Comparison of ENCODE assay signal across 12 cellular contexts in the genomic region with DNA sequence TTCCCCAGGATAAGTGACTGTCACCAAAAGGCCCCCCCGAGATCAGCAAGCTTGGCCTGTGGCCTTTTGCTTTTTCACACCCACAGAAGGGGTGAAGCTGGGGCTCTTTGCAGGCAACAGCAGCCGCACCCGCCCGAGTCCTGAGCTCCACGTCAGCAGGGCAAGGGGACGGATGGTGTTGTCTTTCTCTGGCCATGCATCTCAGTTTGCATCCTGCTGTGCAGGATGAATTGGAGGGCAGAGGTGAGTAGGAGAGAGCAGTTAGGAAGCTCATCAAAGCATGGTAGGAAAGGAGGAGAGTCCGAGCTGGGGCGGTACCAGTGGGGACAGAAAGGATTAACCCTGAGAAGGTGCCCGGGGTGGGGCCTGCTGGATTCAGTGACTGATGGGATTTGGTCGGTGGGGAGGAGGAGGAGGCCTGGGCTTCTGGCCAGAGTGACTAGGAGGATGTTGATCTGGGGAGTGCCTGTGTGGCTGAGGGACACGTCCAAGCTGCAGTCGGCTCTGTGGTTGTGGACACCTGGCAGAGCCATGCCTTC. TPM values are rescaled to one million over a fixed set of nuclear protein-coding genes. Genes with fewer than 3 reads are reported as not detected.
DNase-seq lines count a peak whose midpoint lies in the region; ATAC-seq and TF ChIP-seq lines count a peak whose summit lies in the region.
"Had no signal": no experiment of that assay in that cellular context is flagged by ENCODE, and none has a peak within 500 bp of the region (broad histone marks: within the 10 kb centered on the region; RNA-seq: fewer than 3 reads in every experiment).

No MANE protein-coding gene starts in this region.

- H3K9ac ChIP-seq in subcutaneous abdominal adipose tissue (ENCODE audit: low read length in 5 of 5) = no peak overlapping the region

- H3K4me1 ChIP-seq in subcutaneous abdominal adipose tissue (ENCODE audit: control insufficient read depth in 5 of 5, insufficient read depth in 5 of 5, low read length in 5 of 5) = peaks cover 5 to 41% (median 27%) of the 10 kb centered on the region in 5 donors
- H3K4me1 ChIP-seq: adrenal gland had no signal

- H3K4me3 ChIP-seq in subcutaneous abdominal adipose tissue (ENCODE audit: low read depth in 1 of 5, low read length in 5 of 5) = peak overlapping the region in 3 of 5 donors; percentile 4 to 39 (median 15)
- H3K4me3 ChIP-seq: adrenal gland had no signal

- no peak for TF ChIP-seq CTCF in glutamatergic neuron (IDR thresholded peaks at IDR 0.05; ENCODE audit: partially characterized antibody, unreplicated experiment)

- H3K27ac ChIP-seq in subcutaneous abdominal adipose tissue (ENCODE audit: low read depth, low read length) = no peak overlapping the region
- H3K27ac ChIP-seq: adrenal gland had no signal

- H3K4me1 Mint-ChIP-seq in activated T-cell treated with anti-CD3 and anti-CD28 coated beads, Interleukin-2, amount 50 U/mL, for 4 hours (ENCODE audit: low read depth) = peaks cover 12% of the 10 kb centered on the region
- H3K4me1 Mint-ChIP-seq in glutamatergic neuron (ENCODE audit: low read depth, unreplicated experiment) = peaks cover 44% of the 10 kb centered on the region

- DNase-seq in activated T-cell treated with anti-CD3 and anti-CD28 coated beads, Interleukin-2, amount 50 U/mL, for 4 hours = no peak
- no peak for DNase-seq in activated T-cell treated with anti-CD3 and anti-CD28 coated beads, Interleukin-2, amount 50 U/mL, for 1 hour
- DNase-seq in SHP77 (lab: John Stamatoyannopoulos, UW) = peak; percentile 87 to 92
- peak; percentile 38 for DNase-seq in glutamatergic neuron
- no peak for DNase-seq in GM03348 (ENCODE audit: low spot score)
- no peak for DNase-seq in DMS53 (lab: John Stamatoyannopoulos, UW)
- no peak for DNase-seq in NCI-H2081 treated with DMSO at 0.1 percent for 48 hours (lab: John Stamatoyannopoulos, UW)
- DNase-seq: adrenal gland, foreskin fibroblast, MV-4-11 had no signal

- no peaks in the 10 kb centered on the region for H3K36me3 ChIP-seq in subcutaneous abdominal adipose tissue (ENCODE audit: control insufficient read depth in 5 of 5, insufficient read depth in 5 of 5, low read length in 5 of 5)
- H3K36me3 ChIP-seq: adrenal gland had no signal

- no peaks in the 10 kb centered on the region for H3K9me3 Mint-ChIP-seq in activated T-cell treated with anti-CD3 and anti-CD28 coated beads, Interleukin-2, amount 50 U/mL, for 4 hours
- peaks cover 5% of the 10 kb centered on the region for H3K9me3 Mint-ChIP-seq in glutamatergic neuron (ENCODE audit: unreplicated experiment)

- peak overlapping the region; percentile 43 for H3K27ac Mint-ChIP-seq in glutamatergic neuron (ENCODE audit: unreplicated experiment)

- H3K36me3 Mint-ChIP-seq in activated T-cell treated with anti-CD3 and anti-CD28 coated beads, Interleukin-2, amount 50 U/mL, for 4 hours (ENCODE audit: insufficient read depth) = no peaks in the 10 kb centered on the region
- no peaks in the 10 kb centered on the region for H3K36me3 Mint-ChIP-seq in glutamatergic neuron (ENCODE audit: unreplicated experiment)

- peaks cover 25% of the 10 kb centered on the region for H3K27me3 Mint-ChIP-seq in activated T-cell treated with anti-CD3 and anti-CD28 coated beads, Interleukin-2, amount 50 U/mL, for 4 hours (ENCODE audit: low read depth)
- peaks cover 11% of the 10 kb centered on the region for H3K27me3 Mint-ChIP-seq in glutamatergic neuron (ENCODE audit: unreplicated experiment)

- peak overlapping the region; percentile 53 for H3K4me3 Mint-ChIP-seq in activated T-cell treated with anti-CD3 and anti-CD28 coated beads, Interleukin-2, amount 50 U/mL, for 4 hours
- H3K4me3 Mint-ChIP-seq in glutamatergic neuron (ENCODE audit: unreplicated experiment) = peak overlapping the region; percentile 40

- peaks cover 0 to 22% (median 12%) of the 10 kb centered on the region in 5 donors for H3K27me3 ChIP-seq in subcutaneous abdominal adipose tissue (ENCODE audit: control insufficient read depth in 5 of 5, insufficient read depth in 4 of 5, low read length in 5 of 5)

- H3K9me3 ChIP-seq in subcutaneous abdominal adipose tissue (ENCODE audit: control insufficient read depth in 5 of 5, low read length in 5 of 5) = no peaks in the 10 kb centered on the region
- H3K9me3 ChIP-seq: adrenal gland had no signal

- no peak for ATAC-seq in activated T-cell treated with anti-CD3 and anti-CD28 coated beads, Interleukin-2, amount 50 U/mL, for 4 hours

RNA-seq across cellular contexts. Expression of gene FAM83F, which starts 14.5 kb away (rescaled TPM):
- total RNA-seq in activated T-cell treated with anti-CD3 and anti-CD28 coated beads, Interleukin-2, amount 50 U/mL, for 4 hours = 1 to 10 TPM; 1.4 to 2.1 (median 2.0) TPM
- 1.1 TPM for total RNA-seq in glutamatergic neuron (ENCODE audit: unreplicated experiment)
- total RNA-seq: pulmonary artery endothelial cell had no signal

RNA-seq across cellular contexts. Expression of gene TMA7B, which starts 49.1 kb away (rescaled TPM):
- under 1 TPM; 0.61 to 0.92 (median 0.76) TPM for total RNA-seq in activated T-cell treated with anti-CD3 and anti-CD28 coated beads, Interleukin-2, amount 50 U/mL, for 4 hours
- not detected for total RNA-seq in glutamatergic neuron (ENCODE audit: unreplicated experiment)
- total RNA-seq: adrenal gland, pulmonary artery endothelial cell had no signal

Comparison
In these comparisons a context has a peak if more than half of its experiments do, and no peak if none do; other contexts are left out.
1. DNase-seq: peak in SHP77 (2 of 2) and glutamatergic neuron (single experiment); none in activated T-cell treated with anti-CD3 and anti-CD28 coated beads, Interleukin-2, amount 50 U/mL, for 4 hours (single experiment), activated T-cell treated with anti-CD3 and anti-CD28 coated beads, Interleukin-2, amount 50 U/mL, for 1 hour (single experiment), GM03348 (single experiment), DMS53 (single experiment) and NCI-H2081 treated with DMSO at 0.1 percent for 48 hours (single experiment).